11 cellular contexts compared by ENCODE assay signal in genomic region chr11:35539781-35540281, GRCh38. TPM values are rescaled to one million over a fixed set of nuclear protein-coding genes. Genes with fewer than 3 reads are reported as not detected.
DNase-seq lines count a peak whose midpoint lies in the region; TF ChIP-seq lines count a peak whose summit lies in the region.
"Had no signal": no experiment of that assay in that cellular context is flagged by ENCODE, and none has a peak within 500 bp of the region (broad histone marks: within the 10 kb centered on the region; RNA-seq: fewer than 3 reads in every experiment).

No MANE protein-coding gene starts in this region.

- H3K27me3 Mint-ChIP-seq in MCF 10A (ENCODE audit: insufficient read depth, unreplicated experiment), result no peaks in the 10 kb centered on the region

- 53% methylated on average over 7 of the region's 7 CpGs for WGBS in esophagus muscularis mucosa
- 79 to 86% methylated on average over 4 to 6 of the region's 7 CpGs for WGBS in mesodermal cell (ENCODE audit: insufficient coverage in 2 of 2), 2 experiments

- no peak overlapping the region for H3K27ac Mint-ChIP-seq in MCF 10A (ENCODE audit: low read depth, unreplicated experiment)
- H3K27ac Mint-ChIP-seq: activated CD4-positive, alpha-beta T cell treated with anti-CD3 and anti-CD28 coated beads for 36 hours had no signal

- H3K27me3 ChIP-seq in breast epithelium (no peaks in the 10 kb centered on the region), esophagus muscularis mucosa (no peaks in the 10 kb centered on the region), vagina (no peaks in the 10 kb centered on the region)

- no peak overlapping the region for H3K4me3 Mint-ChIP-seq in MCF 10A (ENCODE audit: unreplicated experiment)
- H3K4me3 Mint-ChIP-seq: activated CD4-positive, alpha-beta T cell treated with anti-CD3 and anti-CD28 coated beads for 36 hours had no signal

- TF ChIP-seq EP300 in esophagus muscularis mucosa (IDR thresholded peaks at IDR 0.05), result no peak

- POLR2A ChIA-PET in MCF 10A (lab: Yijun Ruan, JAX), result interaction anchor here (0.6 to 1.1 kb wide), 4 partner anchors 9 to 509 kb away, joined by 3 to 6 read pairs (median 4); no protein-coding TSS in a partner anchor

- H3K4me1 ChIP-seq in breast epithelium, result no peaks in the 10 kb centered on the region
- peaks cover 13 to 38% (median 22%) of the 10 kb centered on the region in 4 donors for H3K4me1 ChIP-seq in esophagus muscularis mucosa
- H3K4me1 ChIP-seq in mesodermal cell (ENCODE audit: control insufficient read depth, insufficient read depth, low read length, poor library complexity, severe bottlenecking), result peaks cover 42% of the 10 kb centered on the region
- peaks cover 29% of the 10 kb centered on the region for H3K4me1 ChIP-seq in vagina

- CTCF ChIA-PET in MCF 10A (lab: Yijun Ruan, JAX), result interaction anchor here (0.7 kb wide), 1 partner anchor 727 kb away, joined by 3 read pairs; no protein-coding TSS in a partner anchor

- peaks cover 8% of the 10 kb centered on the region for H3K4me1 Mint-ChIP-seq in MCF 10A (ENCODE audit: insufficient read depth, unreplicated experiment)
- H3K4me1 Mint-ChIP-seq: activated CD4-positive, alpha-beta T cell treated with anti-CD3 and anti-CD28 coated beads for 36 hours had no signal

- no peaks in the 10 kb centered on the region for H3K9me3 ChIP-seq in breast epithelium
- no peaks in the 10 kb centered on the region for H3K9me3 ChIP-seq in esophagus muscularis mucosa
- H3K9me3 ChIP-seq in mesodermal cell (ENCODE audit: control insufficient read depth, low read length), result no peaks in the 10 kb centered on the region
- H3K9me3 ChIP-seq in vagina, result no peaks in the 10 kb centered on the region

- TF ChIP-seq CTCF in breast epithelium (IDR thresholded peaks at IDR 0.05) (no peak), MCF 10A (IDR thresholded peaks at IDR 0.05; ENCODE audit: unreplicated experiment) (no peak), esophagus muscularis mucosa (IDR thresholded peaks at IDR 0.05) (no peak), vagina (IDR thresholded peaks at IDR 0.05) (no peak)

- H3K36me3 Mint-ChIP-seq in MCF 10A (ENCODE audit: insufficient read depth, unreplicated experiment), result no peaks in the 10 kb centered on the region

- H3K36me3 ChIP-seq in breast epithelium, result no peaks in the 10 kb centered on the region
- H3K36me3 ChIP-seq in esophagus muscularis mucosa, result no peaks in the 10 kb centered on the region
- no peaks in the 10 kb centered on the region for H3K36me3 ChIP-seq in mesodermal cell (ENCODE audit: control insufficient read depth, insufficient read depth, low read length)
- H3K36me3 ChIP-seq in vagina, result no peaks in the 10 kb centered on the region

- no peaks in the 10 kb centered on the region for H3K9me3 Mint-ChIP-seq in MCF 10A (ENCODE audit: unreplicated experiment)

- intact Hi-C loops in breast epithelium (cut with DNase I; ENCODE audit: low total_unique reads) (loop anchor here (2.0 kb wide), 1 partner anchor 69 kb away; no protein-coding TSS in a partner anchor), MCF 10A (cut with micrococcal nuclease) (no loop called here), esophagus muscularis mucosa (cut with DNase I) (no loop called here), vagina (cut with DNase I) (no loop called here)

- H3K27ac ChIP-seq in breast epithelium, result peak overlapping the region; percentile 69 to 84
- H3K27ac ChIP-seq in esophagus muscularis mucosa (replicated peaks in 1 of 4), result peak overlapping the region; percentile 28 to 55 (median 40)
- H3K27ac ChIP-seq in mesodermal cell (ENCODE audit: low read depth, low read length, severe bottlenecking), result peak overlapping the region; percentile 62
- H3K27ac ChIP-seq in vagina, result peak overlapping the region; percentile 70

- no peak overlapping the region for H3K4me3 ChIP-seq in breast epithelium
- H3K4me3 ChIP-seq in esophagus muscularis mucosa, result no peak overlapping the region
- no peak overlapping the region for H3K4me3 ChIP-seq in mesodermal cell (ENCODE audit: extremely low read depth, insufficient read depth, low read length, poor library complexity, severe bottlenecking)
- no peak overlapping the region for H3K4me3 ChIP-seq in vagina

- TF ChIP-seq POLR2A in breast epithelium (IDR thresholded peaks at IDR 0.05) (no peak), esophagus muscularis mucosa (IDR thresholded peaks at IDR 0.05; ENCODE audit: low read depth) (no peak), vagina (IDR thresholded peaks at IDR 0.05) (no peak)

- BruUV-seq in MCF 10A (replicated peaks; lab: Mats Ljungman, UMichigan), result no TSS peak

- DNase-seq in breast epithelium (ENCODE audit: low spot score in 2 of 2) (peak in 1 of 2 donors; percentile 44), MCF 10A (ENCODE audit: unreplicated experiment) (no peak), esophagus muscularis mucosa (ENCODE audit: extremely low spot score) (no peak), vagina (ENCODE audit: extremely low spot score in 2 of 2) (peak in 1 of 2 donors; percentile 95), NCI-H345 treated with DMSO at 0.1 percent for 48 hours (lab: John Stamatoyannopoulos, UW; ENCODE audit: unreplicated experiment) (no peak), NCI-H774 (lab: John Stamatoyannopoulos, UW) (no peak)
- no peak for DNase-seq in activated effector memory CD4-positive, alpha-beta T cell treated with Interleukin-2 at 50 U/mL for 16 hours
- DNase-seq: activated CD4-positive, alpha-beta T cell treated with anti-CD3 and anti-CD28 coated beads for 36 hours; activated naive CD4-positive, alpha-beta T cell; NCI-H187 treated with DMSO at 0.1 percent for 48 hours had no signal

RNA-seq across cellular contexts. Expression of gene PAMR1, which starts 14.4 kb away (rescaled TPM):
- total RNA-seq in breast epithelium, result 10 to 100 TPM in 2 of 3 donors, 1 to 10 TPM in 1; 8.8 to 36.4 (median 11.3) TPM
- 0.51 TPM in 1 of 2 replicates, not detected in the other for total RNA-seq in MCF 10A (2022)
- 10 to 100 TPM in 1 of 4 donors, 1 to 10 TPM in 3; 4.0 to 14.5 (median 7.4) TPM for total RNA-seq in esophagus muscularis mucosa
- polyA plus RNA-seq in mesodermal cell (2013, experiment 1 of 2), result 25.2 TPM
- polyA plus RNA-seq in mesodermal cell (2013, experiment 2 of 2), result 32.5 TPM
- 46.7 TPM for total RNA-seq in vagina
- total RNA-seq: activated CD4-positive, alpha-beta T cell treated with anti-CD3 and anti-CD28 coated beads for 36 hours had no signal
